11 cellular contexts compared by ENCODE assay signal in the genomic region with DNA sequence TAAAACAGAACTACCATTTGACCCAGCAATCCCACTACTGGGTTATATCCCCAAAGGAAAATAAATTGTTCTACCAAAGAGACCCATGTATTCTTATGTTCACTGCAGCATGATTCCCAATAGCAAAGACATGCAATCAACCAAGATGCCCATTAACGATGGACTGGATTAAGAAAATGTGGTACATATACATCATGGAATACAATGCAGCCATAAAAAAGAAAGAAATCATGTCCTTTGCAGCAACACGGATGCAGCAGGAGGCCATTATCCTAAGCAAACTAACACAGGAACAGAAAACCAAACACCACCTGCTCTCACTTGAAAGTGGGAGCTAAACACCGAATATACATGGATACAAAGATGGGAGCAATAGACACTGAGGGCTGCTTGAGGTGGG.
"Had no signal": no experiment of that assay in that cellular context is flagged by ENCODE, and none has a peak within 500 bp of the region (broad histone marks: within the 10 kb centered on the region; RNA-seq: fewer than 3 reads in every experiment).

No MANE protein-coding gene starts in this region.

- H3K4me3 ChIP-seq: GM23248, GM23338, HAP-1 had no signal

- H3K4me2 ChIP-seq: GM23338 had no signal

- FAIRE-seq: H1, H54 had no signal

- H3K4me1 ChIP-seq: HAP-1 had no signal

- H3K36me3 ChIP-seq: HAP-1 had no signal

- H2AFZ ChIP-seq: GM23248, GM23338 had no signal

- H3K27ac Mint-ChIP-seq: GM23338, H9, HFFc6 had no signal

- H3K9me3 ChIP-seq: HAP-1 had no signal

- H3K9me3 Mint-ChIP-seq: GM23338, H9, HFFc6 had no signal

- DNase-seq: GM23248, GOT3, H7, H9, HCEC 1CT, HFFc6 had no signal

- H3K9ac ChIP-seq: GM23248 had no signal

- ATAC-seq: GM23338, HCT116 had no signal

- H3K27ac ChIP-seq: GM23248 had no signal

- H3K4me3 Mint-ChIP-seq: GM23338, H9, HFFc6 had no signal
